14 cellular contexts compared by ENCODE assay signal in the genomic region with DNA sequence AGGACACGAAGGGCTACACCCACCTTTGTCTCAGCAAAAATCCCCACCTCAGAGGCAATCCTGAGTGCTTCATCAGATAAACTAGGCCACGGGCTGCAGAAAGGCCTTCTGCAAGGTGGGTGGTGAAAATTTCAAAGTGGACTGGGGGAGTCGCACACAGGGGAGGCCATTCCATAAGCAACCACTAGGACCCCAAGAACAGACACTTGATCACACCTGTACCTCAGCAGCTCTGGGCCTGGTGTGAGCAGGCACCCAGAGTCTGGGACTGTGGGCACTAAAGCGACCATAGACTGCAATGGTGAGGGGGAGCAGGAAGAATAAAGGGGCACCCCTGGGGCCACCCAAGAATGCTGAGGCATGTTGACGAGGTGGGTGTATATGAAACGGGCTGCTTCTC. TPM values are rescaled to one million over a fixed set of nuclear protein-coding genes. Genes with fewer than 3 reads are reported as not detected.
DNase-seq lines count a peak whose midpoint lies in the region; ATAC-seq, FAIRE-seq and TF ChIP-seq lines count a peak whose summit lies in the region.
"Had no signal": no experiment of that assay in that cellular context is flagged by ENCODE, and none has a peak within 500 bp of the region (broad histone marks: within the 10 kb centered on the region; RNA-seq: fewer than 3 reads in every experiment).

No MANE protein-coding gene starts in this region.

- H3K4me3 Mint-ChIP-seq in activated CD8-positive, alpha-beta T cell treated with anti-CD3 and anti-CD28 coated beads, Interleukin-2, amount 10 ng/mL, durations not matched to agents 7 days and 5 days = no peak overlapping the region
- H3K4me3 Mint-ChIP-seq in activated CD8-positive, alpha-beta T cell treated with anti-CD3 and anti-CD28 coated beads for 36 hours = no peak overlapping the region
- H3K4me3 Mint-ChIP-seq in HFFc6 (no peak overlapping the region), endothelial cell (ENCODE audit: unreplicated experiment) (no peak overlapping the region)
- no peak overlapping the region for H3K4me3 Mint-ChIP-seq in stimulated activated effector memory CD8-positive, alpha-beta T cell treated with anti-CD3 and anti-CD28 coated beads, Interleukin-12 subunit alpha, Interleukin-12 subunit beta, amount 100 ng/mL, for 72 hours
- H3K4me3 Mint-ChIP-seq: CD4-positive, CD25-positive, alpha-beta regulatory T cell had no signal

- no peak overlapping the region for H3K4me2 ChIP-seq in K562 (ENCODE audit: insufficient read depth, low read length)
- H3K4me2 ChIP-seq: BLaER1 treated with 17β-estradiol and CSF1 and Interleukin-3, amounts not matched to agents 10 nM and 100 nM had no signal

- WGBS in K562 (ENCODE audit: insufficient coverage, low coverage, missing lambda C conversion rate) = 46% methylated on average over 6 of the region's 6 CpGs

- no peak overlapping the region for H3K27ac Mint-ChIP-seq in activated CD8-positive, alpha-beta T cell treated with anti-CD3 and anti-CD28 coated beads, Interleukin-2, amount 10 ng/mL, durations not matched to agents 7 days and 5 days
- no peak overlapping the region for H3K27ac Mint-ChIP-seq in activated CD8-positive, alpha-beta T cell treated with anti-CD3 and anti-CD28 coated beads for 36 hours
- H3K27ac Mint-ChIP-seq in HFFc6 = no peak overlapping the region
- H3K27ac Mint-ChIP-seq in stimulated activated effector memory CD8-positive, alpha-beta T cell treated with anti-CD3 and anti-CD28 coated beads, Interleukin-12 subunit alpha, Interleukin-12 subunit beta, amount 100 ng/mL, for 72 hours = peak overlapping the region; percentile 21
- H3K27ac Mint-ChIP-seq in endothelial cell (ENCODE audit: unreplicated experiment) = no peak overlapping the region
- H3K27ac Mint-ChIP-seq: CD4-positive, CD25-positive, alpha-beta regulatory T cell had no signal

- H3K9me3 Mint-ChIP-seq in activated CD8-positive, alpha-beta T cell treated with anti-CD3 and anti-CD28 coated beads, Interleukin-2, amount 10 ng/mL, durations not matched to agents 7 days and 5 days (ENCODE audit: insufficient read depth) = no peaks in the 10 kb centered on the region
- no peaks in the 10 kb centered on the region for H3K9me3 Mint-ChIP-seq in activated CD8-positive, alpha-beta T cell treated with anti-CD3 and anti-CD28 coated beads for 36 hours
- H3K9me3 Mint-ChIP-seq in HFFc6 (no peaks in the 10 kb centered on the region), endothelial cell (ENCODE audit: unreplicated experiment) (no peaks in the 10 kb centered on the region)
- H3K9me3 Mint-ChIP-seq in stimulated activated effector memory CD8-positive, alpha-beta T cell treated with anti-CD3 and anti-CD28 coated beads, Interleukin-12 subunit alpha, Interleukin-12 subunit beta, amount 100 ng/mL, for 72 hours = no peaks in the 10 kb centered on the region
- H3K9me3 Mint-ChIP-seq: CD4-positive, CD25-positive, alpha-beta regulatory T cell had no signal

- H3K4me1 ChIP-seq in K562 (replicated peaks in 1 of 2; ENCODE audit: control insufficient read depth in 2 of 2, insufficient read depth in 2 of 2, low read length in 2 of 2) = peaks cover 9% of the 10 kb centered on the region in 2 experiments; a peak in 2 of 5 replicates
- H3K4me1 ChIP-seq: BLaER1 treated with 17β-estradiol and CSF1 and Interleukin-3, amounts not matched to agents 10 nM and 100 nM had no signal

- no peak overlapping the region for H2AFZ ChIP-seq in K562 (ENCODE audit: low read depth, low read length)

- H3K9ac ChIP-seq in K562 (ENCODE audit: insufficient read depth in 1 of 2, low read depth in 2 of 2, low read length in 2 of 2) = peak overlapping the region in 1 of 2 experiments; percentile 13; a peak in 1 of 4 replicates
- H3K9ac ChIP-seq: BLaER1 treated with 17β-estradiol and CSF1 and Interleukin-3, amounts not matched to agents 10 nM and 100 nM had no signal

- TF ChIP-seq RAD21 in K562 (CRISPR knock-in tag; conservative IDR thresholded peaks at IDR 0.05 in 1 of 2, IDR thresholded peaks at IDR 0.05 in 1 of 2) = no peak

- H3K27ac ChIP-seq in K562 (ENCODE audit: extremely low read depth, low read depth, low read length) = no peak overlapping the region
- H3K27ac ChIP-seq: BLaER1 treated with 17β-estradiol and CSF1 and Interleukin-3, amounts not matched to agents 10 nM and 100 nM had no signal

- no peaks in the 10 kb centered on the region for H3K27me3 ChIP-seq in K562 (ENCODE audit: control insufficient read depth in 2 of 2, insufficient read depth in 2 of 2, low read length in 2 of 2)
- H3K27me3 ChIP-seq: BLaER1 treated with 17β-estradiol and CSF1 and Interleukin-3, amounts not matched to agents 10 nM and 100 nM had no signal

- H4K20me1 ChIP-seq in K562 (replicated peaks; ENCODE audit: control insufficient read depth, insufficient read depth, low read length) = no peaks in the 10 kb centered on the region
- H4K20me1 ChIP-seq: BLaER1 treated with 17β-estradiol and CSF1 and Interleukin-3, amounts not matched to agents 10 nM and 100 nM had no signal

- H3K9me3 ChIP-seq in K562 (replicated peaks; ENCODE audit: control insufficient read depth, insufficient read depth, low read depth, low read length) = no peaks in the 10 kb centered on the region
- H3K9me3 ChIP-seq: BLaER1 treated with 17β-estradiol and CSF1 and Interleukin-3, amounts not matched to agents 10 nM and 100 nM had no signal

- DNase-seq in activated CD8-positive, alpha-beta T cell treated with anti-CD3 and anti-CD28 coated beads, Interleukin-2, amount 10 ng/mL, durations not matched to agents 7 days and 5 days = no peak
- no peak for DNase-seq in activated CD8-positive, alpha-beta T cell treated with anti-CD3 and anti-CD28 coated beads for 36 hours
- DNase-seq in HFFc6 (no peak), K562 (ENCODE audit: extremely low read depth in 1 of 4, low spot score in 3 of 4) (peak in 2 of 4 experiments; percentile 24 to 32), GM13976 (ENCODE audit: low spot score) (no peak), endothelial cell (ENCODE audit: low spot score) (no peak)
- no peak for DNase-seq in stimulated activated effector memory CD8-positive, alpha-beta T cell treated with anti-CD3 and anti-CD28 coated beads, Interleukin-12 subunit alpha, Interleukin-12 subunit beta, amount 100 ng/mL, for 72 hours (ENCODE audit: low spot score in 2 of 2)
- DNase-seq: 8988T; ACHN; CD4-positive, CD25-positive, alpha-beta regulatory T cell; DMS53; GF-D8 had no signal

- no peaks in the 10 kb centered on the region for H3K9me1 ChIP-seq in K562 (ENCODE audit: control insufficient read depth, insufficient read depth, low read length)

- H3K27me3 Mint-ChIP-seq in activated CD8-positive, alpha-beta T cell treated with anti-CD3 and anti-CD28 coated beads, Interleukin-2, amount 10 ng/mL, durations not matched to agents 7 days and 5 days (ENCODE audit: low read depth) = no peaks in the 10 kb centered on the region
- no peaks in the 10 kb centered on the region for H3K27me3 Mint-ChIP-seq in activated CD8-positive, alpha-beta T cell treated with anti-CD3 and anti-CD28 coated beads for 36 hours
- H3K27me3 Mint-ChIP-seq in HFFc6 (ENCODE audit: insufficient read depth) (no peaks in the 10 kb centered on the region), endothelial cell (ENCODE audit: unreplicated experiment) (no peaks in the 10 kb centered on the region)
- H3K27me3 Mint-ChIP-seq: CD4-positive, CD25-positive, alpha-beta regulatory T cell had no signal

- BruUV-seq in K562 (replicated peaks; lab: Mats Ljungman, UMichigan) = no TSS peak

- no peak for TF ChIP-seq CTCF in activated CD8-positive, alpha-beta T cell treated with anti-CD3 and anti-CD28 coated beads for 36 hours (IDR thresholded peaks at IDR 0.05)
- 0 out of 2 replicates have a peak, but pooled peaks have one; percentile 16 for TF ChIP-seq CTCF in HFFc6 (IDR thresholded peaks at IDR 0.05)
- TF ChIP-seq CTCF in K562 (IDR thresholded peaks at IDR 0.05 in 2 of 3, conservative IDR thresholded peaks at IDR 0.05 in 1 of 3; ENCODE audit: insufficient read depth in 2 of 3, low read depth in 1 of 3, low read length in 3 of 3) = no peak
- TF ChIP-seq CTCF in GM13976 (IDR thresholded peaks at IDR 0.05; ENCODE audit: borderline replicate concordance, control extremely low read depth, extremely low read depth, insufficient read depth, missing control alignments) = no peak
- no peak for TF ChIP-seq CTCF in endothelial cell (IDR thresholded peaks at IDR 0.05; ENCODE audit: unreplicated experiment)

- no peak for TF ChIP-seq POLR2A in K562 (conservative IDR thresholded peaks at IDR 0.05)

- TF ChIP-seq EP300 in K562 (IDR thresholded peaks at IDR 0.05; ENCODE audit: low read length) = no peak

- intact Hi-C loops in activated CD8-positive, alpha-beta T cell treated with anti-CD3 and anti-CD28 coated beads for 36 hours (cut with micrococcal nuclease) = no loop called here
- intact Hi-C loops in K562 (cut with micrococcal nuclease) = no loop called here

- POLR2A ChIA-PET in activated CD8-positive, alpha-beta T cell treated with anti-CD3 and anti-CD28 coated beads, Interleukin-2, amount 10 ng/mL, durations not matched to agents 7 days and 5 days (lab: Charles Lee) = no interaction called here
- POLR2A ChIA-PET in activated CD8-positive, alpha-beta T cell treated with anti-CD3 and anti-CD28 coated beads for 36 hours (lab: Charles Lee) = no interaction called here
- POLR2A ChIA-PET in K562 (lab: Yijun Ruan, JAX) = interaction anchor here (1.0 kb wide), 1 partner anchor 16 kb away, joined by 4 read pairs; no protein-coding TSS in a partner anchor

- H3K4me1 Mint-ChIP-seq in activated CD8-positive, alpha-beta T cell treated with anti-CD3 and anti-CD28 coated beads, Interleukin-2, amount 10 ng/mL, durations not matched to agents 7 days and 5 days (ENCODE audit: low read depth) = no peaks in the 10 kb centered on the region
- H3K4me1 Mint-ChIP-seq in activated CD8-positive, alpha-beta T cell treated with anti-CD3 and anti-CD28 coated beads for 36 hours (ENCODE audit: low read depth) = no peaks in the 10 kb centered on the region
- no peaks in the 10 kb centered on the region for H3K4me1 Mint-ChIP-seq in HFFc6 (ENCODE audit: low read depth)
- no peaks in the 10 kb centered on the region for H3K4me1 Mint-ChIP-seq in stimulated activated effector memory CD8-positive, alpha-beta T cell treated with anti-CD3 and anti-CD28 coated beads, Interleukin-12 subunit alpha, Interleukin-12 subunit beta, amount 100 ng/mL, for 72 hours
- no peaks in the 10 kb centered on the region for H3K4me1 Mint-ChIP-seq in endothelial cell (ENCODE audit: unreplicated experiment)

- H3K79me2 ChIP-seq in K562 (ENCODE audit: control insufficient read depth, insufficient read depth, low read length) = no peaks in the 10 kb centered on the region

- CTCF ChIA-PET in activated CD8-positive, alpha-beta T cell treated with anti-CD3 and anti-CD28 coated beads, Interleukin-2, amount 10 ng/mL, durations not matched to agents 7 days and 5 days (lab: Charles Lee) = interaction anchor here (1.6 kb wide), 1 partner anchor 43 kb away, joined by 5 read pairs; no protein-coding TSS in a partner anchor
- CTCF ChIA-PET in activated CD8-positive, alpha-beta T cell treated with anti-CD3 and anti-CD28 coated beads for 36 hours (lab: Charles Lee) = no interaction called here
- CTCF ChIA-PET in K562 (lab: Yijun Ruan, JAX; ENCODE audit: low intra/inter-chr PET ratio) = no interaction called here

- in situ Hi-C loops in K562 (cut with MboI) (no loop called here), GM13976 (cut with MboI; ENCODE audit: low sequenced_read_pairs, unreplicated experiment) (no loop called here)

- H3K4me3 ChIP-seq in K562 = no peak overlapping the region
- H3K4me3 ChIP-seq: BLaER1 treated with 17β-estradiol and CSF1 and Interleukin-3, amounts not matched to agents 10 nM and 100 nM had no signal

- no peak for FAIRE-seq in K562 (lab: Jason Lieb, UNC)

- no peaks in the 10 kb centered on the region for H3K36me3 ChIP-seq in K562 (ENCODE audit: control insufficient read depth, insufficient read depth, low read length)

- peaks cover 8% of the 10 kb centered on the region for H3K36me3 Mint-ChIP-seq in activated CD8-positive, alpha-beta T cell treated with anti-CD3 and anti-CD28 coated beads, Interleukin-2, amount 10 ng/mL, durations not matched to agents 7 days and 5 days (ENCODE audit: low read depth)
- peaks cover 8% of the 10 kb centered on the region for H3K36me3 Mint-ChIP-seq in activated CD8-positive, alpha-beta T cell treated with anti-CD3 and anti-CD28 coated beads for 36 hours (ENCODE audit: low read depth)
- H3K36me3 Mint-ChIP-seq in HFFc6 (ENCODE audit: low read depth) = peaks cover 16% of the 10 kb centered on the region
- peaks cover 28% of the 10 kb centered on the region for H3K36me3 Mint-ChIP-seq in stimulated activated effector memory CD8-positive, alpha-beta T cell treated with anti-CD3 and anti-CD28 coated beads, Interleukin-12 subunit alpha, Interleukin-12 subunit beta, amount 100 ng/mL, for 72 hours
- H3K36me3 Mint-ChIP-seq in endothelial cell (ENCODE audit: low read depth, unreplicated experiment) = peaks cover 18% of the 10 kb centered on the region

- peak; percentile 58 for ATAC-seq in activated CD8-positive, alpha-beta T cell treated with anti-CD3 and anti-CD28 coated beads, Interleukin-2, amount 10 ng/mL, durations not matched to agents 7 days and 5 days
- no peak for ATAC-seq in activated CD8-positive, alpha-beta T cell treated with anti-CD3 and anti-CD28 coated beads for 36 hours
- ATAC-seq in K562 = peak; percentile 65
- ATAC-seq in stimulated activated effector memory CD8-positive, alpha-beta T cell treated with anti-CD3 and anti-CD28 coated beads, Interleukin-12 subunit alpha, Interleukin-12 subunit beta, amount 100 ng/mL, for 72 hours = peak; percentile 24
- ATAC-seq: HCT116 had no signal

RNA-seq across cellular contexts. Expression of a gene that starts 52.6 kb away (rescaled TPM):
- 1 to 10 TPM; 5.2 to 5.7 TPM for total RNA-seq in activated CD8-positive, alpha-beta T cell treated with anti-CD3 and anti-CD28 coated beads, Interleukin-2, amount 10 ng/mL, durations not matched to agents 7 days and 5 days
- 1 to 10 TPM; 4.2 to 5.4 TPM for total RNA-seq in activated CD8-positive, alpha-beta T cell treated with anti-CD3 and anti-CD28 coated beads for 36 hours
- 1 to 10 TPM; 5.2 to 7.0 (median 6.1) TPM for total RNA-seq in HFFc6 (2021; fragmentation: NEBNext Ultra II Directional; extraction: Animal tissue kit (Norgen Biotek cat#: 25700))
- 4.6 and 10.9 TPM in 2 replicates for total RNA-seq in K562 (2011; cell fraction: chromatin; rRNA removed; ENCODE audit: low replicate concordance)
- total RNA-seq in K562 (2011; cell fraction: nucleolus; rRNA removed) = 2.8 and 3.8 TPM in 2 replicates
- total RNA-seq in K562 (2011; cell fraction: nucleoplasm; rRNA removed) = 5.1 and 11.2 TPM in 2 replicates
- total RNA-seq in K562 (2014; rRNA removed) (2.2 and 2.8 TPM in 2 replicates), K562 (2014; rRNA removed; fragmentation: Illumina TruSeq; extraction: Trizol) (3.5 and 4.4 TPM in 2 replicates), K562 (2015; rRNA removed; fragmentation: Illumina TruSeq; extraction: Trizol) (2.9 and 3.6 TPM in 2 replicates), K562 (2021) (2.6 and 4.2 TPM in 2 replicates), endothelial cell (ENCODE audit: unreplicated experiment) (13.8 TPM)
- polyA plus RNA-seq in K562 (2011; rRNA removed) (4.8 and 6.2 TPM in 2 replicates), K562 (2014; fragmentation: Illumina TruSeq; extraction: Trizol) (3.1 and 3.3 TPM in 2 replicates), K562 (2014; fragmentation: Nextera tagmentation; extraction: Ambion mirVana) (1 to 10 TPM; 1.8 to 2.0 TPM), K562 (2014; rRNA removed) (2.2 and 3.4 TPM in 2 replicates)
- 1.7 and 3.1 TPM in 2 replicates for polyA plus RNA-seq in K562 (2011; cell fraction: cytosol; rRNA removed)
- polyA plus RNA-seq in K562 (2011; cell fraction: nucleus; rRNA removed) = 4.4 and 5.3 TPM in 2 replicates
- polyA plus RNA-seq in K562 (2012) = 2.8 and 3.8 TPM in 2 replicates
- polyA minus RNA-seq in K562 (2011; rRNA and poly(A)+ RNA removed) = 6.8 and 7.7 TPM in 2 replicates
- 2.6 and 2.9 TPM in 2 replicates for polyA minus RNA-seq in K562 (2011; cell fraction: cytosol; rRNA and poly(A)+ RNA removed)
- 3.4 and 5.3 TPM in 2 replicates for polyA minus RNA-seq in K562 (2011; cell fraction: nucleus; rRNA and poly(A)+ RNA removed)

RNA-seq across cellular contexts. Expression of a gene that starts 52.6 kb away (rescaled TPM):
- 10 to 100 TPM; 19.6 to 19.8 TPM for total RNA-seq in activated CD8-positive, alpha-beta T cell treated with anti-CD3 and anti-CD28 coated beads, Interleukin-2, amount 10 ng/mL, durations not matched to agents 7 days and 5 days
- 10 to 100 TPM; 22.9 to 23.2 TPM for total RNA-seq in activated CD8-positive, alpha-beta T cell treated with anti-CD3 and anti-CD28 coated beads for 36 hours
- 10 to 100 TPM; 34.9 to 46.3 (median 42.1) TPM for total RNA-seq in HFFc6 (2021; fragmentation: NEBNext Ultra II Directional; extraction: Animal tissue kit (Norgen Biotek cat#: 25700))
- 1.4 and 4.6 TPM in 2 replicates for total RNA-seq in K562 (2011; cell fraction: chromatin; rRNA removed; ENCODE audit: low replicate concordance)
- 0.67 and 1.1 TPM in 2 replicates for total RNA-seq in K562 (2011; cell fraction: nucleolus; rRNA removed)
- total RNA-seq in K562 (2011; cell fraction: nucleoplasm; rRNA removed) = 1.6 and 5.2 TPM in 2 replicates
- total RNA-seq in K562 (2014; rRNA removed) (4.0 and 4.3 TPM in 2 replicates), K562 (2014; rRNA removed; fragmentation: Illumina TruSeq; extraction: Trizol) (28.8 and 33.6 TPM in 2 replicates), K562 (2015; rRNA removed; fragmentation: Illumina TruSeq; extraction: Trizol) (22.5 and 24.1 TPM in 2 replicates), K562 (2021) (27.2 and 30.1 TPM in 2 replicates), endothelial cell (ENCODE audit: unreplicated experiment) (29.9 TPM)
- polyA plus RNA-seq in K562 (2011; rRNA removed) (17.2 and 24.9 TPM in 2 replicates), K562 (2014; fragmentation: Illumina TruSeq; extraction: Trizol) (15.2 and 15.8 TPM in 2 replicates), K562 (2014; fragmentation: Nextera tagmentation; extraction: Ambion mirVana) (10 to 100 TPM; 48.8 to 58.4 TPM), K562 (2014; rRNA removed) (14.9 and 19.1 TPM in 2 replicates)
- 2.9 and 5.0 TPM in 2 replicates for polyA plus RNA-seq in K562 (2011; cell fraction: cytosol; rRNA removed)
- polyA plus RNA-seq in K562 (2011; cell fraction: nucleus; rRNA removed) = 1.6 and 3.1 TPM in 2 replicates
- 14.6 and 23.1 TPM in 2 replicates for polyA plus RNA-seq in K562 (2012)
- polyA minus RNA-seq in K562 (2011; rRNA and poly(A)+ RNA removed) = 6.6 and 7.4 TPM in 2 replicates
- polyA minus RNA-seq in K562 (2011; cell fraction: cytosol; rRNA and poly(A)+ RNA removed) = 0.46 and 1.5 TPM in 2 replicates
- 0.54 and 0.78 TPM in 2 replicates for polyA minus RNA-seq in K562 (2011; cell fraction: nucleus; rRNA and poly(A)+ RNA removed)
